ENCODE assay signal across 8 cellular contexts in genomic region chr11:313787-314547, GRCh38. TPM values are rescaled to one million over a fixed set of nuclear protein-coding genes. Genes with fewer than 3 reads are reported as not detected.
DNase-seq lines count a peak whose midpoint lies in the region; ATAC-seq, FAIRE-seq and TF ChIP-seq lines count a peak whose summit lies in the region.

TSS of gene IFITM1 (plus strand) at chr11:314040. CDS start at chr11:314171, 131 bp downstream.

- intact Hi-C loops in pancreas (cut with DNase I), result no loop called here

- H3K4me1 ChIP-seq in MM.1S (ENCODE audit: low read length) (peaks cover 14% of the 10 kb centered on the region), gastroesophageal sphincter (peaks cover 0 to 60% (median 17%) of the 10 kb centered on the region in 3 donors), pancreas (peaks cover 0 to 5% (median 3%) of the 10 kb centered on the region in 3 donors)

- H3K9me3 ChIP-seq in MM.1S (replicated peaks; ENCODE audit: insufficient read depth, low read length) (no peaks in the 10 kb centered on the region), gastroesophageal sphincter (no peaks in the 10 kb centered on the region), pancreas (no peaks in the 10 kb centered on the region)

- H3K36me3 ChIP-seq in MM.1S (replicated peaks; ENCODE audit: insufficient read depth, low read length) (no peaks in the 10 kb centered on the region), gastroesophageal sphincter (peaks cover 0 to 13% of the 10 kb centered on the region in 2 donors), pancreas (no peaks in the 10 kb centered on the region)

- DNase-seq in AG09319 (ENCODE audit: extremely low read depth, low read depth) (peak; percentile 75), GM19238 (ENCODE audit: insufficient read length, low spot score) (peak; percentile 84), MM.1S (peak; percentile 55), pancreas (peak in 2 of 6 donors; percentile 21 to 52), NCI-H1694 treated with DMSO at 0.1 percent for 48 hours (lab: John Stamatoyannopoulos, UW) (no peak)
- peak; percentile 53 for DNase-seq in activated naive CD4-positive, alpha-beta T cell treated with Interleukin-2 at 50 U/mL for 16 hours

- no peaks in the 10 kb centered on the region for H3K9me2 ChIP-seq in MM.1S (replicated peaks; ENCODE audit: insufficient read depth, low read length)

- H3K27me3 ChIP-seq in MM.1S (replicated peaks; ENCODE audit: insufficient read depth, low read length), result peaks cover 61% of the 10 kb centered on the region
- peaks cover 17% of the 10 kb centered on the region for H3K27me3 ChIP-seq in gastroesophageal sphincter
- H3K27me3 ChIP-seq in pancreas, result no peaks in the 10 kb centered on the region

- 28 to 69% methylated on average over 7 to 8 of the region's 18 CpGs for WGBS in gastroesophageal sphincter (ENCODE audit: low coverage in 1 of 2), 2 donors
- 63 to 68% methylated on average over 18 of the region's 18 CpGs for WGBS in pancreas, 2 donors

- ATAC-seq in gastroesophageal sphincter, result peak; percentile 35
- ATAC-seq in pancreas, result no peak
- no peak for ATAC-seq in HG03439 (IDR thresholded peaks at IDR 0.05; ENCODE audit: unreplicated experiment)

- TF ChIP-seq CTCF in AG09319 (IDR thresholded peaks at IDR 0.05; ENCODE audit: low read depth, low read length), result no peak
- no peak for TF ChIP-seq CTCF in MM.1S (IDR thresholded peaks at IDR 0.05; ENCODE audit: low read length)
- TF ChIP-seq CTCF in gastroesophageal sphincter (IDR thresholded peaks at IDR 0.05), result no peak
- TF ChIP-seq CTCF in pancreas (IDR thresholded peaks at IDR 0.05), result no peak

- H3K27ac ChIP-seq in MM.1S (ENCODE audit: low read length), result no peak within 1 kb of the TSS
- peak within 1 kb of the TSS; percentile 22 to 85 (median 82) for H3K27ac ChIP-seq in gastroesophageal sphincter
- peak within 1 kb of the TSS in 2 of 4 donors; percentile 31 to 47 for H3K27ac ChIP-seq in pancreas

- peak within 1 kb of the TSS; percentile 57 for H3K4me2 ChIP-seq in MM.1S (ENCODE audit: low read depth, low read length)

- H3K79me2 ChIP-seq in MM.1S (ENCODE audit: low read length), result no peaks in the 10 kb centered on the region

- H2AFZ ChIP-seq in MM.1S (ENCODE audit: low read length), result no peak within 1 kb of the TSS

- no peak for FAIRE-seq in pancreas (lab: Jason Lieb, UNC)

- peak within 1 kb of the TSS; percentile 9; the same call in 1 of the 2 replicates for H3K4me3 ChIP-seq in MM.1S (ENCODE audit: low read length)
- peak within 1 kb of the TSS; percentile 27 to 56 for H3K4me3 ChIP-seq in gastroesophageal sphincter
- peak within 1 kb of the TSS in 2 of 4 donors; percentile 26 to 41 for H3K4me3 ChIP-seq in pancreas

- no peaks in the 10 kb centered on the region for H4K20me1 ChIP-seq in MM.1S (ENCODE audit: insufficient read depth, low read length)

- TF ChIP-seq EP300 in gastroesophageal sphincter (IDR thresholded peaks at IDR 0.05), result no peak

- peak; percentile 29 to 47 for TF ChIP-seq POLR2A in gastroesophageal sphincter (IDR thresholded peaks at IDR 0.05)

- H3K9ac ChIP-seq in MM.1S (ENCODE audit: low read length), result no peak within 1 kb of the TSS

- H3F3A ChIP-seq in MM.1S (ENCODE audit: insufficient read depth, low read length), result no peaks in the 10 kb centered on the region

RNA-seq across cellular contexts. Expression of gene IFITM1, which starts in this region (rescaled TPM):
- total RNA-seq in gastroesophageal sphincter, result 100 to 1,000 TPM in 3 of 4 donors, 10 to 100 TPM in 1; 29.9 to 138 (median 112) TPM
- total RNA-seq in pancreas, result 10 to 100 TPM in 5 of 6 donors, 1 to 10 TPM in 1; 10.0 to 45.2 (median 18.9) TPM
- 10 to 100 TPM; 40.7 to 54.5 TPM for polyA plus RNA-seq in pancreas
